In genomic region chr10:87864497-87865059, GRCh38 we compare ENCODE assay signal across 8 cellular contexts. TPM values are rescaled to one million over a fixed set of nuclear protein-coding genes. Genes with fewer than 3 reads are reported as not detected.
DNase-seq lines count a peak whose midpoint lies in the region; TF ChIP-seq lines count a peak whose summit lies in the region.

No MANE protein-coding gene starts in this region.

- H3K27me3 Mint-ChIP-seq in CD8-positive, alpha-beta memory T cell: peaks cover 0 to 4% of the 10 kb centered on the region in 2 donors

- CTCF ChIA-PET in CD8-positive, alpha-beta memory T cell (lab: Charles Lee): interaction anchor here (10.7 kb wide), 1 partner anchor 523 kb away, joined by 106 read pairs; no protein-coding TSS in a partner anchor

- in situ Hi-C loops in transverse colon (cut with MboI; ENCODE audit: low pct_ligation_motif_present in 1 of 4, low pct_unique_long_range_greater_than_20kb in 1 of 4, low sequenced_read_pairs in 3 of 4): loop anchor here (10.0 to 25.0 kb wide), 4 partner anchors 248 to 523 kb away; no protein-coding TSS in a partner anchor

- TF ChIP-seq EP300 in transverse colon (IDR thresholded peaks at IDR 0.05; ENCODE audit: low read depth): no peak

- H3K4me3 ChIP-seq in CD8-positive, alpha-beta memory T cell (ENCODE audit: low read length): peak overlapping the region; percentile 73
- H3K4me3 ChIP-seq in lower leg skin (ENCODE audit: low read depth, poor library complexity, severe bottlenecking) (peak overlapping the region; percentile 97), transverse colon (peak overlapping the region; percentile 69 to 97 (median 76))

- no peaks in the 10 kb centered on the region for H3K36me3 ChIP-seq in CD8-positive, alpha-beta memory T cell (ENCODE audit: insufficient read depth, low read length)
- H3K36me3 ChIP-seq in transverse colon: no peaks in the 10 kb centered on the region

- intact Hi-C loops in lower leg skin (cut with DNase I; ENCODE audit: low total_unique reads): loop anchor here (10.0 kb wide), 1 partner anchor 520 kb away; no protein-coding TSS in a partner anchor
- intact Hi-C loops in transverse colon (cut with DNase I; ENCODE audit: low total_unique reads): no loop called here

- peak overlapping the region; percentile 97 to 100 (median 97) for H3K4me3 Mint-ChIP-seq in CD8-positive, alpha-beta memory T cell

- peak overlapping the region; percentile 77 to 97 (median 92) for H3K27ac Mint-ChIP-seq in CD8-positive, alpha-beta memory T cell

- peak overlapping the region; percentile 48 for H3K27ac ChIP-seq in CD8-positive, alpha-beta memory T cell (ENCODE audit: low read depth, low read length)
- H3K27ac ChIP-seq in transverse colon: peak overlapping the region; percentile 93 to 100 (median 98)

- H3K4me1 ChIP-seq in CD8-positive, alpha-beta memory T cell (ENCODE audit: insufficient read depth, low read length): peaks cover 27% of the 10 kb centered on the region
- peaks cover 0 to 37% (median 26%) of the 10 kb centered on the region in 4 donors for H3K4me1 ChIP-seq in transverse colon

- peak in 1 of 5 donors; percentile 8 for DNase-seq in CD8-positive, alpha-beta memory T cell
- peak; percentile 21 for DNase-seq in LHCN-M2 (ENCODE audit: low read depth)
- peak; percentile 26 for DNase-seq in astrocyte of the hippocampus (ENCODE audit: low read depth, low spot score)
- DNase-seq in lower leg skin (ENCODE audit: low spot score in 2 of 2): no peak
- no peak for DNase-seq in transverse colon
- no peak for DNase-seq in effector CD4-positive, alpha-beta T cell
- DNase-seq in iPS-NIHi11 (ENCODE audit: low spot score): no peak
- no peak for DNase-seq in activated CD4-positive, CD25-positive, alpha-beta regulatory T cell treated with anti-CD3 and anti-CD28 coated beads, Interleukin-2, amount 50 U/mL, for 72 hours

- peaks cover 0 to 41% (median 8%) of the 10 kb centered on the region in 3 donors for H3K36me3 Mint-ChIP-seq in CD8-positive, alpha-beta memory T cell

- TF ChIP-seq POLR2A in lower leg skin (IDR thresholded peaks at IDR 0.05): no peak
- TF ChIP-seq POLR2A in transverse colon (IDR thresholded peaks at IDR 0.05): no peak

- H3K9me3 Mint-ChIP-seq in CD8-positive, alpha-beta memory T cell: no peaks in the 10 kb centered on the region

- no peaks in the 10 kb centered on the region for H3K27me3 ChIP-seq in CD8-positive, alpha-beta memory T cell (ENCODE audit: insufficient read depth, low read length, poor library complexity, severe bottlenecking)
- H3K27me3 ChIP-seq in transverse colon: no peaks in the 10 kb centered on the region

- POLR2A ChIA-PET in CD8-positive, alpha-beta memory T cell (lab: Charles Lee): interaction anchor here (2.6 kb wide), 1 partner anchor 525 kb away, joined by 12 read pairs; no protein-coding TSS in a partner anchor

- 0 to 1% methylated on average over 16 of the region's 16 CpGs for WGBS in lower leg skin, 2 donors
- 0% methylated on average over 13 to 16 of the region's 16 CpGs for WGBS in transverse colon (ENCODE audit: low coverage in 1 of 2), 2 donors

- TF ChIP-seq CTCF in lower leg skin (IDR thresholded peaks at IDR 0.05) (no peak), transverse colon (IDR thresholded peaks at IDR 0.05) (no peak)

- H3K9me3 ChIP-seq in CD8-positive, alpha-beta memory T cell (ENCODE audit: low read length): no peaks in the 10 kb centered on the region
- H3K9me3 ChIP-seq in transverse colon: no peaks in the 10 kb centered on the region

- H3K4me1 Mint-ChIP-seq in CD8-positive, alpha-beta memory T cell: peaks cover 52 to 71% (median 69%) of the 10 kb centered on the region in 3 donors

RNA-seq across cellular contexts. Expression of gene PTEN, which starts 1.2 kb away (rescaled TPM):
- 10 to 100 TPM; 49.5 to 50.6 TPM for total RNA-seq in CD8-positive, alpha-beta memory T cell
- polyA plus RNA-seq in CD8-positive, alpha-beta memory T cell: 29.1 TPM
- 43.5 and 50.1 TPM in 2 replicates for total RNA-seq in LHCN-M2 (2014; rRNA removed)
- 22.3 TPM for polyA plus RNA-seq in LHCN-M2 (2012)
- total RNA-seq in lower leg skin: 10 to 100 TPM; 54.8 to 87.4 (median 68.8) TPM
- total RNA-seq in transverse colon: 100 to 1,000 TPM in 3 of 4 donors, 10 to 100 TPM in 1; 78.6 to 184 (median 129) TPM

RNA-seq across cellular contexts. Expression of gene KLLN, which starts 1.2 kb away (rescaled TPM):
- 1 to 10 TPM in 1 of 2 experiments, under 1 TPM in 1; 0.80 to 1.1 TPM for total RNA-seq in CD8-positive, alpha-beta memory T cell
- 0.39 TPM for polyA plus RNA-seq in CD8-positive, alpha-beta memory T cell
- 0.77 and 0.92 TPM in 2 replicates for total RNA-seq in LHCN-M2 (2014; rRNA removed)
- polyA plus RNA-seq in LHCN-M2 (2012): 0.33 TPM
- total RNA-seq in lower leg skin: under 1 TPM; 0.04 to 0.95 (median 0.40) TPM
- under 1 TPM in 3 of 4 donors, not detected in 1; 0.79 to 1.00 (median 0.82) TPM for total RNA-seq in transverse colon

RNA-seq across cellular contexts. Expression of gene ATAD1, which starts 46.6 kb away (rescaled TPM):
- total RNA-seq in CD8-positive, alpha-beta memory T cell: 10 to 100 TPM; 60.7 to 62.3 TPM
- 47.2 TPM for polyA plus RNA-seq in CD8-positive, alpha-beta memory T cell
- total RNA-seq in LHCN-M2 (2014; rRNA removed): 29.2 and 32.3 TPM in 2 replicates
- 12.3 TPM for polyA plus RNA-seq in LHCN-M2 (2012)
- 10 to 100 TPM; 34.2 to 43.2 (median 38.5) TPM for total RNA-seq in lower leg skin
- 10 to 100 TPM in 3 of 4 donors, 1 to 10 TPM in 1; 8.6 to 43.5 (median 35.8) TPM for total RNA-seq in transverse colon

Comparison
In these comparisons a context has a peak if more than half of its experiments do, and no peak if none do; other contexts are left out.
1. DNase-seq: peak in LHCN-M2 (single experiment) and astrocyte of the hippocampus (single experiment); none in lower leg skin (0 of 2), transverse colon (single experiment), effector CD4-positive, alpha-beta T cell (single experiment), iPS-NIHi11 (single experiment) and activated CD4-positive, CD25-positive, alpha-beta regulatory T cell treated with anti-CD3 and anti-CD28 coated beads, Interleukin-2, amount 50 U/mL, for 72 hours (single experiment).
2. Peak in every context shown above with its lines, with median percentiles within 50 percentile points of each other: H3K4me3 ChIP-seq.